14 cellular contexts compared by ENCODE assay signal in the genomic region with DNA sequence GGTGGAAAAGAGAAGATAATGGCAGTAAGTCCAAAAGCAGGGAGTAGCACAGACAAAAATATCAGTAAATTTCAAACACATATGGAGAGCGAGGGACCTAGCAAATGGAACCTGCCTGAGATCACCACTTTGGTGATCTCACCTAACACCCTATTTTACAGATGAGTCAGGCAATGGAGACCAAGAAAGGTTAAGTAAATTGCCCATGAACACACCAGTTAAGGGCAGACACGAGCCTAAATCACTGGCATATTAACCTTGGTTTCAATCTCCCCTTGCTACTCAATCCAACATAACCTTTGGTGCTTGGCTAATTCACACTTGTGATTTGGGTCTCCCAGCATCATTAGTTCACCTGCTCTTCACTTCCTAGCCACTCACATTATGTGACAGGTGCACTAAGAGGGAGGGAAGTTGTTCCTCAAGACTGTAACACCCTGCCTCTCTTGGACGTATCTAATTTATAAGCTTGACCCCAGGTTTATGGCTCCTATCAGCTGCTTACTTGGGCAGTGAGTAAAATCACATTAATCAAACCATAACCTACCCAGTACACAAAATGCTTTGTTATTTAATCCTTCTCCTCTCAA.
"Had no signal": no experiment of that assay in that cellular context is flagged by ENCODE, and none has a peak within 500 bp of the region (broad histone marks: within the 10 kb centered on the region; RNA-seq: fewer than 3 reads in every experiment).

No MANE protein-coding gene starts in this region.

- H3K9me3 ChIP-seq: tibial artery had no signal

- H3K36me3 ChIP-seq: tibial artery had no signal

- H3K27me3 ChIP-seq: tibial artery had no signal

- DNase-seq: activated CD4-positive, alpha-beta T cell treated with anti-CD3 and anti-CD28 coated beads, Interleukin-2, amount 10 ng/mL, durations not matched to agents 7 days and 5 days; activated CD8-positive, alpha-beta memory T cell treated with anti-CD3 and anti-CD28 coated beads for 24 hours; activated naive CD4-positive, alpha-beta T cell treated with anti-CD3 and anti-CD28 coated beads, Interleukin-2, amount 50 U/mL, for 16 hours; cerebellar nuclear complex; endodermal cell; naive B cell; retina; T1000; tibial artery had no signal

- H3K9ac ChIP-seq: parathyroid adenoma had no signal

- H3K4me3 ChIP-seq: skin epidermis, tibial artery had no signal

- ATAC-seq: activated T-helper 17 cell treated with anti-CD3 and anti-CD28 coated beads, Interleukin-2, amount 50 U/mL, for 72 hours; esophagus mucosa had no signal

- H3K27ac ChIP-seq: parathyroid adenoma, skin epidermis, tibial artery had no signal

- H2AFZ ChIP-seq: parathyroid adenoma had no signal

- FAIRE-seq: islet of Langerhans had no signal
